In genomic region chr5:91264311-91265051, GRCh38 we compare ENCODE assay signal across 22 cellular contexts.
"Had no signal": no experiment of that assay in that cellular context is flagged by ENCODE, and none has a peak within 500 bp of the region (broad histone marks: within the 10 kb centered on the region; RNA-seq: fewer than 3 reads in every experiment).

No MANE protein-coding gene starts in this region.

- DNase-seq: activated B cell treated with CpG ODN at 0.5 μM for 24 hours; activated CD4-positive, alpha-beta T cell treated with anti-CD3 and anti-CD28 coated beads for 36 hours; activated CD4-positive, alpha-beta T cell treated with anti-CD3 and anti-CD28 coated beads, Interleukin-2, amount 50 U/mL, for 48 hours; activated CD8-positive, alpha-beta memory T cell treated with anti-CD3 and anti-CD28 coated beads, Interleukin-2, amount 50 U/mL, for 48 hours; activated naive CD4-positive, alpha-beta T cell; activated T-cell treated with anti-CD3 and anti-CD28 coated beads, Interleukin-2, amount 50 U/mL, for 4 hours; adrenal gland; cortex of kidney; kidney glomerular epithelial cell; left ventricle myocardium inferior; midbrain; retina; sigmoid colon; stimulated activated CD4-positive, alpha-beta T cell treated with anti-CD3 and anti-CD28 coated beads, Interleukin-4, amount 100 ng/mL, for 24 hours; stimulated activated naive CD4-positive, alpha-beta T cell treated with Interleukin-2 at 50 U/mL for 16 hours; T1000 had no signal

- H3K36me3 ChIP-seq: adrenal gland, breast epithelium, left ventricle myocardium inferior, neutrophil, sigmoid colon, thoracic aorta, vagina had no signal

- H3K4me3 ChIP-seq: adrenal gland, breast epithelium, left ventricle myocardium inferior, sigmoid colon, thoracic aorta, vagina had no signal

- ATAC-seq: activated CD4-positive, alpha-beta T cell treated with anti-CD3 and anti-CD28 coated beads for 36 hours; activated T-cell treated with anti-CD3 and anti-CD28 coated beads, Interleukin-2, amount 50 U/mL, for 4 hours; natural killer cell treated with Interleukin-12 subunit alpha and Interleukin-12 subunit beta and Interleukin-15 and Interleukin-18, amount 100 ng/mL, for 72 hours had no signal

- H3K9me3 ChIP-seq: adrenal gland, breast epithelium, left ventricle myocardium inferior, neutrophil, sigmoid colon, thoracic aorta, vagina had no signal

- H3K4me1 ChIP-seq: breast epithelium, vagina had no signal

- H3K27ac ChIP-seq: adrenal gland, breast epithelium, epithelial cell of prostate, left ventricle myocardium inferior, neutrophil, thoracic aorta, vagina had no signal

- H3K27me3 ChIP-seq: adrenal gland, breast epithelium, neutrophil, sigmoid colon, vagina had no signal
